10 cellular contexts compared by ENCODE assay signal in genomic region chr22:27800250-27801131, GRCh38. TPM values are rescaled to one million over a fixed set of nuclear protein-coding genes. Genes with fewer than 3 reads are reported as not detected.
DNase-seq lines count a peak whose midpoint lies in the region; ATAC-seq and TF ChIP-seq lines count a peak whose summit lies in the region.
"Had no signal": no experiment of that assay in that cellular context is flagged by ENCODE, and none has a peak within 500 bp of the region (broad histone marks: within the 10 kb centered on the region; RNA-seq: fewer than 3 reads in every experiment).

No MANE protein-coding gene starts in this region.

- CTCF ChIA-PET in mammary epithelial cell (lab: Charles Lee; ENCODE audit: low non-redundant PET): no interaction called here

- 0% methylated on average over 1 of the region's 73 CpGs for WGBS in mammary epithelial cell (ENCODE audit: low coverage, missing lambda C conversion rate)
- WGBS in thyroid gland, 2 donors: 0 to 2% methylated on average over 27 to 30 of the region's 73 CpGs

- BruUV-seq in mammary epithelial cell (replicated peaks; lab: Mats Ljungman, UMichigan): TSS peak; percentile 28

- peak overlapping the region; percentile 99 for H3K4me2 ChIP-seq in mammary epithelial cell (ENCODE audit: insufficient read depth, low read depth, low read length)
- H3K4me2 ChIP-seq: KMS-11 had no signal

- peak overlapping the region; percentile 95 for H2AFZ ChIP-seq in mammary epithelial cell (ENCODE audit: low read depth, low read length)

- DNase-seq in NCI-H748 (lab: John Stamatoyannopoulos, UW; ENCODE audit: unreplicated experiment) (peak; percentile 24), NCI-H748 treated with DMSO at 0.1 percent for 48 hours (lab: John Stamatoyannopoulos, UW) (no peak), mammary epithelial cell (peak; percentile 60), left lobe of liver (ENCODE audit: low spot score) (no peak), thyroid gland (peak in 1 of 2 donors; percentile 14), NCI-H2196 treated with DMSO at 0.1 percent for 48 hours (lab: John Stamatoyannopoulos, UW; ENCODE audit: unreplicated experiment) (no peak), dedifferentiated amniotic fluid mesenchymal stem cell (ENCODE audit: extremely low spot score) (no peak)

- H3K36me3 ChIP-seq in mammary epithelial cell (ENCODE audit: insufficient read depth, low read length): no peaks in the 10 kb centered on the region
- no peaks in the 10 kb centered on the region for H3K36me3 ChIP-seq in thyroid gland

- dilution Hi-C loops in mammary epithelial cell (cut with HindIII; ENCODE audit: low sequenced_read_pairs): no loop called here

- ATAC-seq in left lobe of liver (peak; percentile 5), HG02981 (IDR thresholded peaks at IDR 0.05; ENCODE audit: unreplicated experiment) (no peak)

- H3K27ac ChIP-seq in mammary epithelial cell (ENCODE audit: insufficient read depth, low read depth, low read length) (no peak overlapping the region), thyroid gland (peak overlapping the region; percentile 33 to 57 (median 53))
- H3K27ac ChIP-seq: C4-2B, KMS-11 had no signal

- in situ Hi-C loops in mammary epithelial cell (cut with MboI; ENCODE audit: low sequenced_read_pairs in 2 of 2): loop anchor here (10.0 to 25.0 kb wide), 4 partner anchors 326 to 1038 kb away; no protein-coding TSS in a partner anchor

- H3K4me3 ChIP-seq in mammary epithelial cell (replicated peaks in 1 of 3; ENCODE audit: insufficient read depth in 1 of 3, low read depth in 2 of 3, low read length in 3 of 3) (peak overlapping the region; percentile 82 to 97 (median 92)), thyroid gland (replicated peaks in 1 of 3) (peak overlapping the region in 2 of 3 donors; percentile 62 to 66)

- no peaks in the 10 kb centered on the region for H3K27me3 ChIP-seq in mammary epithelial cell (ENCODE audit: insufficient read depth, low read length)
- H3K27me3 ChIP-seq in thyroid gland: no peaks in the 10 kb centered on the region

- peaks cover 21% of the 10 kb centered on the region for H3K4me1 ChIP-seq in mammary epithelial cell (ENCODE audit: insufficient read depth, low read length)
- H3K4me1 ChIP-seq in thyroid gland: peaks cover 17 to 38% of the 10 kb centered on the region in 2 donors

- intact Hi-C loops in mammary epithelial cell (cut with micrococcal nuclease): loop anchor here (1.0 to 10.0 kb wide), 9 partner anchors 48 to 1123 kb away; no protein-coding TSS in a partner anchor
- intact Hi-C loops in thyroid gland (cut with DNase I): loop anchor here (5.0 to 10.0 kb wide), 2 partner anchors 393 to 1126 kb away; no protein-coding TSS in a partner anchor

- no peak for TF ChIP-seq CTCF in mammary epithelial cell (conservative IDR thresholded peaks at IDR 0.05 in 1 of 2, IDR thresholded peaks at IDR 0.05 in 1 of 2; ENCODE audit: extremely low read depth in 1 of 2, insufficient read depth in 1 of 2, low read depth in 1 of 2, low read length in 2 of 2)
- no peak for TF ChIP-seq CTCF in thyroid gland (IDR thresholded peaks at IDR 0.05)

- peaks cover 5% of the 10 kb centered on the region for H4K20me1 ChIP-seq in mammary epithelial cell (ENCODE audit: insufficient read depth, low read length)

- H3K9me3 ChIP-seq in mammary epithelial cell (replicated peaks; ENCODE audit: insufficient read depth, low read length): no peaks in the 10 kb centered on the region
- H3K9me3 ChIP-seq in thyroid gland: no peaks in the 10 kb centered on the region

- peak overlapping the region; percentile 43 for H3K9ac ChIP-seq in mammary epithelial cell (ENCODE audit: insufficient read depth, low read length)
- H3K9ac ChIP-seq: KMS-11 had no signal

- H3K79me2 ChIP-seq in mammary epithelial cell (ENCODE audit: insufficient read depth, low read length): peaks cover 43% of the 10 kb centered on the region

- no peak for TF ChIP-seq POLR2A in thyroid gland (IDR thresholded peaks at IDR 0.05)

RNA-seq across cellular contexts. Expression of gene MN1, which starts 1.1 kb away (rescaled TPM):
- total RNA-seq in mammary epithelial cell (10 to 100 TPM in 1 of 2 donors, 1 to 10 TPM in 1; 1.5 to 14.0 TPM), left lobe of liver (1.2 TPM), thyroid gland (1 to 10 TPM; 2.5 to 4.5 (median 2.9) TPM)
- 7.2 TPM for polyA plus RNA-seq in mammary epithelial cell
- 5.8 TPM for polyA minus RNA-seq in mammary epithelial cell

Comparison
In these comparisons a context has a peak if more than half of its experiments do, and no peak if none do; other contexts are left out.
1. DNase-seq: peak in NCI-H748 (single experiment) and mammary epithelial cell (single experiment); none in NCI-H748 treated with DMSO at 0.1 percent for 48 hours (single experiment), left lobe of liver (single experiment), NCI-H2196 treated with DMSO at 0.1 percent for 48 hours (single experiment) and dedifferentiated amniotic fluid mesenchymal stem cell (single experiment).